Comparison of ENCODE assay signal across 18 cellular contexts in the genomic region with DNA sequence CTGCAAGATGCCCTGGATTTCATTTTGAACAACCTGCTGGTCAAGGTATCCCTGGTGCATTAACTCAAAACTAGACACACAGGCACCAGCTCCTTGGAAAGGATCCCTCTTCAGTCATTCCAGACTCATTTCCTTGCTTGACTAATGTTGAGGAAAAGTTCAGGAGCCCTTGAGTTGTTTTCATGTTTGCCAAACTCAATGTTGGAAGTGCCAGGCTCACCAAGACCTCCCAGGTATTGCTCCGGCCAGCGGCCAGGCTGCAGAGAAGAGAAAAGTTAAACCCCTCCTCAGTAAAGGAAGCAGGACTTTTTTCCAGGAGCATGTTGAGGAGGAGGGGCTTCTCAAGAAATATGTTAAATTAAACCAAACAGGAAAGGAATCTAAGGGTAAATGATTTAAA. TPM values are rescaled to one million over a fixed set of nuclear protein-coding genes. Genes with fewer than 3 reads are reported as not detected.
DNase-seq lines count a peak whose midpoint lies in the region; ATAC-seq and TF ChIP-seq lines count a peak whose summit lies in the region.
"Had no signal": no experiment of that assay in that cellular context is flagged by ENCODE, and none has a peak within 500 bp of the region (broad histone marks: within the 10 kb centered on the region; RNA-seq: fewer than 3 reads in every experiment).

No MANE protein-coding gene starts in this region.

- peaks cover 33% of the 10 kb centered on the region for H3K4me1 Mint-ChIP-seq in stimulated activated memory B cell treated with anti-CD40 and anti-IgM and Interleukin-4, amounts not matched to agents 10 μg/mL and 1 μg/mL and 100 μg/mL, for 72 hours

- H3K27me3 ChIP-seq in A673 (replicated peaks; ENCODE audit: insufficient read depth, low read depth, low read length, poor library complexity) = no peaks in the 10 kb centered on the region

- H3K27ac Mint-ChIP-seq in stimulated activated memory B cell treated with anti-CD40 and anti-IgM and Interleukin-4, amounts not matched to agents 10 μg/mL and 1 μg/mL and 100 μg/mL, for 72 hours = peak overlapping the region; percentile 84
- H3K27ac Mint-ChIP-seq: CD4-positive, alpha-beta T cell; GM23338; H9 had no signal

- CTCF ChIA-PET in A673 (lab: Charles Lee) = no interaction called here

- DNase-seq in A673 (ENCODE audit: low spot score) (no peak), GM10266 (ENCODE audit: extremely low spot score) (peak; percentile 1), SK-N-MC (ENCODE audit: low read depth, low spot score) (no peak), NCI-H69 (lab: John Stamatoyannopoulos, UW) (no peak), NCI-H510A treated with DMSO at 0.1 percent for 48 hours (lab: John Stamatoyannopoulos, UW) (no peak)
- no peak for DNase-seq in stimulated activated CD4-positive, alpha-beta T cell treated with anti-CD3 and anti-CD28 coated beads, Interleukin-2, amount 100 ng/mL, for 48 hours
- DNase-seq: C1 segment of cervical spinal cord; Calu3; CD4-positive, alpha-beta T cell; DMS 273 treated with DMSO at 0.1 percent for 48 hours; GDM1; H9 had no signal

- no peak overlapping the region for H3K4me3 ChIP-seq in A673 (ENCODE audit: low read depth, low read length, poor library complexity, severe bottlenecking)
- no peak overlapping the region for H3K4me3 ChIP-seq in SK-N-MC
- H3K4me3 ChIP-seq: GM23338 had no signal

- H3K9ac ChIP-seq in SK-N-MC (ENCODE audit: insufficient read length) = no peak overlapping the region
- H3K9ac ChIP-seq: KMS-11 had no signal

- no peak overlapping the region for H3K4me3 Mint-ChIP-seq in stimulated activated memory B cell treated with anti-CD40 and anti-IgM and Interleukin-4, amounts not matched to agents 10 μg/mL and 1 μg/mL and 100 μg/mL, for 72 hours
- H3K4me3 Mint-ChIP-seq: CD4-positive, alpha-beta T cell; GM23338; H9 had no signal

- POLR2A ChIA-PET in A673 (lab: Charles Lee; ENCODE audit: low non-redundant PET) = no interaction called here

- TF ChIP-seq CTCF in A673 (conservative IDR thresholded peaks at IDR 0.05; ENCODE audit: low read depth, low read length) = no peak
- TF ChIP-seq CTCF in GM10266 (IDR thresholded peaks at IDR 0.05; ENCODE audit: control insufficient read depth, insufficient read depth, low read depth, missing control alignments) = no peak

- H3K27me3 Mint-ChIP-seq in stimulated activated memory B cell treated with anti-CD40 and anti-IgM and Interleukin-4, amounts not matched to agents 10 μg/mL and 1 μg/mL and 100 μg/mL, for 72 hours = no peaks in the 10 kb centered on the region

- no peak for ATAC-seq in stimulated activated memory B cell treated with anti-CD40 and anti-IgM and Interleukin-4, amounts not matched to agents 10 μg/mL and 1 μg/mL and 100 μg/mL, for 72 hours
- no peak for ATAC-seq in HG03095 (IDR thresholded peaks at IDR 0.05; ENCODE audit: unreplicated experiment)
- ATAC-seq: GM23338, HepG2 had no signal

- BruUV-seq in A673 (replicated peaks; lab: Mats Ljungman, UMichigan) = no TSS peak

- H3K36me3 ChIP-seq in A673 (ENCODE audit: insufficient read depth, low read length, poor library complexity, severe bottlenecking) (peaks cover 3% of the 10 kb centered on the region), SK-N-MC (ENCODE audit: insufficient read depth, low read length) (no peaks in the 10 kb centered on the region)

- no peaks in the 10 kb centered on the region for H3K36me3 Mint-ChIP-seq in stimulated activated memory B cell treated with anti-CD40 and anti-IgM and Interleukin-4, amounts not matched to agents 10 μg/mL and 1 μg/mL and 100 μg/mL, for 72 hours

- peaks cover 20% of the 10 kb centered on the region for H3K4me1 ChIP-seq in A673 (ENCODE audit: insufficient read depth, low read length, poor library complexity, severe bottlenecking)

- intact Hi-C loops in A673 (cut with micrococcal nuclease; ENCODE audit: unreplicated experiment) = no loop called here

- H3K9me3 Mint-ChIP-seq in stimulated activated memory B cell treated with anti-CD40 and anti-IgM and Interleukin-4, amounts not matched to agents 10 μg/mL and 1 μg/mL and 100 μg/mL, for 72 hours = no peaks in the 10 kb centered on the region
- H3K9me3 Mint-ChIP-seq: CD4-positive, alpha-beta T cell; GM23338; H9 had no signal

- H3K9me3 ChIP-seq in A673 (ENCODE audit: low read depth, low read length, poor library complexity, severe bottlenecking) (no peaks in the 10 kb centered on the region), SK-N-MC (ENCODE audit: low read depth, low read length) (no peaks in the 10 kb centered on the region)

- H3K27ac ChIP-seq in A673 (ENCODE audit: low read depth, low read length, poor library complexity, severe bottlenecking) (peak overlapping the region; percentile 46), SK-N-MC (peak overlapping the region; percentile 44; the same call in 1 of the 2 replicates)
- H3K27ac ChIP-seq: 22Rv1, KMS-11 had no signal

RNA-seq across cellular contexts. Expression of gene TGIF1, which starts 42.7 kb away (rescaled TPM):
- total RNA-seq in A673 (2021) = 86.9 and 98.3 TPM in 2 replicates
